In genomic region chr19:43667524-43668405, GRCh38 we compare ENCODE assay signal across 8 cellular contexts. TPM values are rescaled to one million over a fixed set of nuclear protein-coding genes. Genes with fewer than 3 reads are reported as not detected.
DNase-seq lines count a peak whose midpoint lies in the region; ATAC-seq and TF ChIP-seq lines count a peak whose summit lies in the region.

No MANE protein-coding gene starts in this region.

- no peaks in the 10 kb centered on the region for H3K36me3 ChIP-seq in CD4-positive, CD25-positive, alpha-beta regulatory T cell (ENCODE audit: control insufficient read depth, insufficient read depth, low read length)
- H3K36me3 ChIP-seq in testis (ENCODE audit: low read depth, missing control alignments): no peaks in the 10 kb centered on the region

- intact Hi-C loops in left colon (cut with DNase I, micrococcal nuclease) (no loop called here), testis (cut with DNase I; ENCODE audit: low total_unique reads) (no loop called here)

- DNase-seq in CD4-positive, CD25-positive, alpha-beta regulatory T cell: peak in 1 of 3 donors; percentile 7
- DNase-seq in LNCaP clone FGC (ENCODE audit: low read depth) (no peak), left colon (peak; percentile 56 to 98), testis (no peak)
- DNase-seq in activated CD4-positive, alpha-beta T cell treated with anti-CD3 and anti-CD28 coated beads, Interleukin-2, amount 50 U/mL, for 4 hours: no peak

- H3K4me1 Mint-ChIP-seq in CD4-positive, CD25-positive, alpha-beta regulatory T cell: peaks cover 9 to 53% (median 32%) of the 10 kb centered on the region in 4 donors
- peaks cover 41% of the 10 kb centered on the region for H3K4me1 Mint-ChIP-seq in brain

- H3K4me1 ChIP-seq in CD4-positive, CD25-positive, alpha-beta regulatory T cell (ENCODE audit: control insufficient read depth, insufficient read depth, low read length, poor library complexity, severe bottlenecking): peaks cover 38% of the 10 kb centered on the region
- peaks cover 18% of the 10 kb centered on the region for H3K4me1 ChIP-seq in testis

- peaks cover 21% of the 10 kb centered on the region for H3K27me3 Mint-ChIP-seq in CD4-positive, CD25-positive, alpha-beta regulatory T cell
- peaks cover 51% of the 10 kb centered on the region for H3K27me3 Mint-ChIP-seq in brain

- peak overlapping the region; percentile 88 to 92 (median 90) for H3K4me3 Mint-ChIP-seq in CD4-positive, CD25-positive, alpha-beta regulatory T cell
- peak overlapping the region; percentile 87 to 91 (median 90) for H3K4me3 Mint-ChIP-seq in brain

- H3K9me3 Mint-ChIP-seq in CD4-positive, CD25-positive, alpha-beta regulatory T cell: peaks cover 0 to 3% (median 0%) of the 10 kb centered on the region in 7 donors
- peaks cover 0 to 5% (median 0%) of the 10 kb centered on the region in 5 experiments for H3K9me3 Mint-ChIP-seq in brain

- TF ChIP-seq CTCF in LNCaP clone FGC (IDR thresholded peaks at IDR 0.05; ENCODE audit: control insufficient read depth, extremely low read depth, insufficient read depth) (no peak), brain (conservative IDR thresholded peaks at IDR 0.05) (no peak), testis (IDR thresholded peaks at IDR 0.05) (no peak)

- H3K9me3 ChIP-seq in CD4-positive, CD25-positive, alpha-beta regulatory T cell (ENCODE audit: control insufficient read depth in 2 of 2, low read length in 2 of 2): no peaks in the 10 kb centered on the region
- no peaks in the 10 kb centered on the region for H3K9me3 ChIP-seq in testis

- no peak overlapping the region for H3K27ac ChIP-seq in CD4-positive, CD25-positive, alpha-beta regulatory T cell (ENCODE audit: insufficient read depth, low read length, poor library complexity, severe bottlenecking)
- peak overlapping the region; percentile 22 to 89 for H3K27ac ChIP-seq in testis

- ATAC-seq in CD4-positive, CD25-positive, alpha-beta regulatory T cell (ENCODE audit: low read depth in 2 of 2): no peak
- ATAC-seq in left colon (peak; percentile 0), GM21447 (IDR thresholded peaks at IDR 0.05; ENCODE audit: unreplicated experiment) (no peak), HG02970 (IDR thresholded peaks at IDR 0.05; ENCODE audit: low FRiP score, unreplicated experiment) (no peak)

- H3K36me3 Mint-ChIP-seq in CD4-positive, CD25-positive, alpha-beta regulatory T cell: peaks cover 3% of the 10 kb centered on the region
- H3K36me3 Mint-ChIP-seq in brain: peaks cover 15% of the 10 kb centered on the region

- no peak for TF ChIP-seq POLR2A in testis (IDR thresholded peaks at IDR 0.05)

- H3K27ac Mint-ChIP-seq in CD4-positive, CD25-positive, alpha-beta regulatory T cell: peak overlapping the region in 2 of 3 donors; percentile 32 to 59
- peak overlapping the region; percentile 31 to 87 (median 65) for H3K27ac Mint-ChIP-seq in brain

- peak overlapping the region; percentile 32 for H3K4me3 ChIP-seq in CD4-positive, CD25-positive, alpha-beta regulatory T cell (ENCODE audit: low read depth, low read length)
- H3K4me3 ChIP-seq in LNCaP clone FGC (ENCODE audit: low read depth, low read length): peak overlapping the region; percentile 30
- peak overlapping the region; percentile 49 to 59 for H3K4me3 ChIP-seq in testis

- 18 to 28% methylated on average over 42 to 48 of the region's 48 CpGs for WGBS in testis, 2 donors

- H3K27me3 ChIP-seq in CD4-positive, CD25-positive, alpha-beta regulatory T cell (ENCODE audit: control insufficient read depth, insufficient read depth, low read length): no peaks in the 10 kb centered on the region
- H3K27me3 ChIP-seq in testis: no peaks in the 10 kb centered on the region

RNA-seq across cellular contexts. Expression of gene PLAUR, which starts 2.2 kb away (rescaled TPM):
- total RNA-seq in CD4-positive, CD25-positive, alpha-beta regulatory T cell: 5.9 TPM
- 1 to 10 TPM in 1 of 4 donors, under 1 TPM in 2, not detected in 1; 0.58 to 2.6 (median 0.59) TPM for polyA plus RNA-seq in CD4-positive, CD25-positive, alpha-beta regulatory T cell
- polyA plus RNA-seq in brain (ENCODE audit: insufficient read depth, low read depth, low replicate concordance) (4.7 TPM), testis (ENCODE audit: insufficient read depth, low read depth, low replicate concordance) (7.3 TPM)
- total RNA-seq in left colon (100 to 1,000 TPM in 1 of 2 donors, 10 to 100 TPM in 1; 44.4 to 130 TPM), testis (1 to 10 TPM; 4.3 to 8.4 TPM)

RNA-seq across cellular contexts. Expression of gene CADM4, which starts 28.1 kb away (rescaled TPM):
- total RNA-seq in CD4-positive, CD25-positive, alpha-beta regulatory T cell: 0.30 TPM
- polyA plus RNA-seq in CD4-positive, CD25-positive, alpha-beta regulatory T cell: not detected
- polyA plus RNA-seq in brain (ENCODE audit: insufficient read depth, low read depth, low replicate concordance): 207 TPM
- total RNA-seq in left colon: 1 to 10 TPM; 2.0 to 4.9 TPM
- 1 to 10 TPM; 1.5 to 4.3 TPM for total RNA-seq in testis
- 7.8 TPM for polyA plus RNA-seq in testis (ENCODE audit: insufficient read depth, low read depth, low replicate concordance)

RNA-seq across cellular contexts. Expression of gene IRGC, which starts 48.1 kb away (rescaled TPM):
- not detected for total RNA-seq in CD4-positive, CD25-positive, alpha-beta regulatory T cell
- polyA plus RNA-seq in CD4-positive, CD25-positive, alpha-beta regulatory T cell: not detected
- polyA plus RNA-seq in brain (ENCODE audit: insufficient read depth, low read depth, low replicate concordance) (not detected), testis (ENCODE audit: insufficient read depth, low read depth, low replicate concordance) (167 TPM)
- total RNA-seq in left colon (not detected), testis (100 to 1,000 TPM in 1 of 2 donors, 10 to 100 TPM in 1; 97.4 to 218 TPM)

RNA-seq across cellular contexts. Expression of gene ZNF428, which starts 48.3 kb away (rescaled TPM):
- 26.6 TPM for total RNA-seq in CD4-positive, CD25-positive, alpha-beta regulatory T cell
- polyA plus RNA-seq in CD4-positive, CD25-positive, alpha-beta regulatory T cell: 10 to 100 TPM; 12.6 to 14.6 (median 13.7) TPM
- polyA plus RNA-seq in brain (ENCODE audit: insufficient read depth, low read depth, low replicate concordance) (185 TPM), testis (ENCODE audit: insufficient read depth, low read depth, low replicate concordance) (64.1 TPM)
- total RNA-seq in left colon (10 to 100 TPM; 16.3 to 18.7 TPM), testis (10 to 100 TPM; 93.1 to 94.2 TPM)

RNA-seq across cellular contexts. Expression of gene SRRM5, which starts 55.9 kb away (rescaled TPM):
- 0.64 TPM for total RNA-seq in CD4-positive, CD25-positive, alpha-beta regulatory T cell
- 1 to 10 TPM in 1 of 4 donors, under 1 TPM in 3; 0.42 to 1.1 (median 0.63) TPM for polyA plus RNA-seq in CD4-positive, CD25-positive, alpha-beta regulatory T cell
- not detected for polyA plus RNA-seq in brain (ENCODE audit: insufficient read depth, low read depth, low replicate concordance)
- total RNA-seq in left colon: under 1 TPM; 0.14 to 0.73 TPM
- total RNA-seq in testis: 10 to 100 TPM in 1 of 2 donors, 1 to 10 TPM in 1; 8.4 to 21.3 TPM
- polyA plus RNA-seq in testis (ENCODE audit: insufficient read depth, low read depth, low replicate concordance): 36.0 TPM

Comparison
In these comparisons a context has a peak if more than half of its experiments do, and no peak if none do; other contexts are left out.
1. DNase-seq: peak in left colon (2 of 2); none in LNCaP clone FGC (single experiment), testis (single experiment) and activated CD4-positive, alpha-beta T cell treated with anti-CD3 and anti-CD28 coated beads, Interleukin-2, amount 50 U/mL, for 4 hours (0 of 2).
2. RNA of gene IRGC, which starts 48.1 kb away (total RNA-seq): 97.4 to 218 TPM in testis; not detected in CD4-positive, CD25-positive, alpha-beta regulatory T cell (single experiment) and not detected in left colon; every median in the first group is over 10 times any median in the second.
3. Peak in every context shown above with its lines, with median percentiles within 50 percentile points of each other: H3K4me3 ChIP-seq.